In genomic region chr2:33033524-33034150, GRCh38 we compare ENCODE assay signal across 8 cellular contexts.
DNase-seq lines count a peak whose midpoint lies in the region; ATAC-seq, FAIRE-seq and TF ChIP-seq lines count a peak whose summit lies in the region.

No MANE protein-coding gene starts in this region.

- peak overlapping the region in 1 of 3 experiments; percentile 67 for H3K27ac Mint-ChIP-seq in nephron

- DNase-seq in GM10266 (ENCODE audit: extremely low spot score) (no peak), NCI-H526 treated with DMSO at 0.1 percent for 48 hours (lab: John Stamatoyannopoulos, UW) (peak; percentile 20), SKM-1 (lab: John Stamatoyannopoulos, UW; ENCODE audit: unreplicated experiment) (no peak), NOMO-1 treated with dmso at 0.1 percent for 144 hours (lab: John Stamatoyannopoulos, UW; ENCODE audit: unreplicated experiment) (no peak), 8988T (no peak)

- no peaks in the 10 kb centered on the region for H3K27me3 Mint-ChIP-seq in nephron (ENCODE audit: low read depth)

- peak; percentile 90 for FAIRE-seq in endometrium (lab: Jason Lieb, UNC)

- H3K4me1 Mint-ChIP-seq in nephron: peaks cover 41% of the 10 kb centered on the region

- ATAC-seq in HG02840 (IDR thresholded peaks at IDR 0.05; ENCODE audit: low FRiP score, unreplicated experiment): no peak

- peak; percentile 15 for TF ChIP-seq CTCF in GM10266 (IDR thresholded peaks at IDR 0.05; ENCODE audit: control insufficient read depth, insufficient read depth, low read depth, missing control alignments)
- TF ChIP-seq CTCF in nephron (IDR thresholded peaks at IDR 0.05; ENCODE audit: unreplicated experiment in 3 of 3): peak; percentile 51 to 59 (median 54)

- no peaks in the 10 kb centered on the region for H3K9me3 Mint-ChIP-seq in nephron

- no peaks in the 10 kb centered on the region for H3K36me3 Mint-ChIP-seq in nephron (ENCODE audit: low read depth)

- H3K4me3 Mint-ChIP-seq in nephron: peak overlapping the region in 2 of 3 experiments; percentile 53 to 64
